Comparison of ENCODE assay signal across 1 cellular context in the genomic region with DNA sequence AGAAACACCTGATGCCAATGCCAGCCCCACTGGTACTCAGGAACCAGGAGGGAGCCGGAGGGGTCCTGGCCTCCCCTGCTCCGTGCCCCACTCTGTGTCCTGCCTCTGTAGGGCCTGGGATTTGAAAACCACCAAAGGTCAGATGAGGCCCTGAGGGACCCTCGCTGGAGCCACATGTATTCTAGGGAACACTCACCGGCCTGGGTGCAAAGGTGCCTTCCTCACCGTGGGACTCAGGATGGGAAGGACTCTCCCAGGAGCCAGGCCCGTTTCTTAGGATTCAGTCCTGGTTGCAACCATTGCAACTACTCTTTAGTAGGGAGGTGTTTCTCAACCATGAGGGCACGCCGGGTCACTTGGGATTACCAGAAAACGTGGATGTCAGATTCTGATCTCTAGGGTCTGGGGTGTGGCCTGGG.
TF ChIP-seq lines count a peak whose summit lies in the region.

No MANE protein-coding gene starts in this region.

TF ChIP-seq in GM12878, 131 proteins besides CTCF, POLR2A, EP300 and RAD21:
- TF ChIP-seq CBX3 (IDR thresholded peaks at IDR 0.05; ENCODE audit: borderline replicate concordance, low read depth) (no peak), PAX8 (IDR thresholded peaks at IDR 0.05) (no peak), MXI1 (IDR thresholded peaks at IDR 0.05; ENCODE audit: low read depth, low read length) (no peak), NR2C2 (IDR thresholded peaks at IDR 0.05; ENCODE audit: borderline replicate concordance, control insufficient read depth, insufficient read length, low read depth) (no peak), GABPA (IDR thresholded peaks at IDR 0.05; ENCODE audit: low read depth) (no peak), EZH2 (IDR thresholded peaks at IDR 0.05; ENCODE audit: borderline replicate concordance, control insufficient read depth, low read depth, low read length) (no peak), NFYA (IDR thresholded peaks at IDR 0.05; ENCODE audit: borderline replicate concordance, low read depth, low read length) (no peak), ZNF592 (IDR thresholded peaks at IDR 0.05) (no peak), SRF (IDR thresholded peaks at IDR 0.05; ENCODE audit: low read depth in 2 of 2, low read length in 2 of 2) (no peak), RB1 (IDR thresholded peaks at IDR 0.05; ENCODE audit: borderline replicate concordance) (no peak)
- TF ChIP-seq, protein P1, sequence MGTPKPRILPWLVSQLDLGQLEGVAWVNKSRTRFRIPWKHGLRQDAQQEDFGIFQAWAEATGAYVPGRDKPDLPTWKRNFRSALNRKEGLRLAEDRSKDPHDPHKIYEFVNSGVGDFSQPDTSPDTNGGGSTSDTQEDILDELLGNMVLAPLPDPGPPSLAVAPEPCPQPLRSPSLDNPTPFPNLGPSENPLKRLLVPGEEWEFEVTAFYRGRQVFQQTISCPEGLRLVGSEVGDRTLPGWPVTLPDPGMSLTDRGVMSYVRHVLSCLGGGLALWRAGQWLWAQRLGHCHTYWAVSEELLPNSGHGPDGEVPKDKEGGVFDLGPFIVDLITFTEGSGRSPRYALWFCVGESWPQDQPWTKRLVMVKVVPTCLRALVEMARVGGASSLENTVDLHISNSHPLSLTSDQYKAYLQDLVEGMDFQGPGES (IDR thresholded peaks at IDR 0.05): no peak
